In genomic region chr15:83585770-83586169, GRCh38 we compare ENCODE assay signal across 23 cellular contexts.
"Had no signal": no experiment of that assay in that cellular context is flagged by ENCODE, and none has a peak within 500 bp of the region (broad histone marks: within the 10 kb centered on the region; RNA-seq: fewer than 3 reads in every experiment).

No MANE protein-coding gene starts in this region.

- DNase-seq: activated CD4-positive, alpha-beta memory T cell treated with anti-CD3 and anti-CD28 coated beads, Interleukin-2, amount 10 ng/mL, durations not matched to agents 7 days and 5 days; activated CD4-positive, alpha-beta T cell treated with anti-CD3 and anti-CD28 coated beads for 36 hours; activated CD4-positive, alpha-beta T cell treated with anti-CD3 and anti-CD28 coated beads, Interleukin-2, amount 50 U/mL, for 1 hour; activated CD4-positive, CD25-positive, alpha-beta regulatory T cell; activated CD8-positive, alpha-beta memory T cell treated with anti-CD3 and anti-CD28 coated beads, Interleukin-2, amount 50 U/mL, for 4 hours; activated gamma-delta T cell treated with Interleukin-2 at 50 U/mL for 16 hours; activated naive CD4-positive, alpha-beta T cell treated with anti-CD3 and anti-CD28 coated beads, Interleukin-2, amount 10 ng/mL, durations not matched to agents 7 days and 5 days; activated naive CD8-positive, alpha-beta T cell treated with anti-CD3 and anti-CD28 coated beads for 36 hours; activated T-cell treated with anti-CD3 and anti-CD28 coated beads, Interleukin-2, amount 50 U/mL, for 72 hours; anterior cingulate cortex; KG1; NCI-H1048; NCI-H146; NCI-H187 treated with DMSO at 0.1 percent for 48 hours; NCI-H2081 treated with DMSO at 0.1 percent for 48 hours; NCI-H446 treated with DMSO at 0.1 percent for 48 hours; NCI-H524 treated with DMSO at 0.1 percent for 48 hours; NCI-H748 treated with DMSO at 0.1 percent for 48 hours; NK-92 treated with Interleukin-12 subunit alpha and Interleukin-12 subunit beta, amount 100 ng/mL, for 24 hours; SHP77 treated with DMSO at 0.1 percent for 48 hours; T-cell; T-helper 2 cell; T1000 had no signal
